ENCODE assay signal across 8 cellular contexts in genomic region chr19:54209748-54210494, GRCh38. TPM values are rescaled to one million over a fixed set of nuclear protein-coding genes. Genes with fewer than 3 reads are reported as not detected.
DNase-seq lines count a peak whose midpoint lies in the region; ATAC-seq, FAIRE-seq and TF ChIP-seq lines count a peak whose summit lies in the region.

No MANE protein-coding gene starts in this region.

- CTCF ChIA-PET in activated CD8-positive, alpha-beta T cell treated with anti-CD3 and anti-CD28 coated beads, Interleukin-2, amount 10 ng/mL, durations not matched to agents 7 days and 5 days (lab: Charles Lee) = interaction anchor here (0.7 to 1.9 kb wide), 5 partner anchors 9 to 180 kb away, joined by 3 to 9 read pairs (median 5); partner anchors contain the start of genes MBOAT7 and RPS9

- no peak for FAIRE-seq in D721Med (lab: Jason Lieb, UNC)

- H3K27me3 Mint-ChIP-seq in activated T-cell treated with anti-CD3 and anti-CD28 coated beads, Interleukin-2, amount 50 U/mL, for 24 hours = no peaks in the 10 kb centered on the region
- H3K27me3 Mint-ChIP-seq in activated CD8-positive, alpha-beta T cell treated with anti-CD3 and anti-CD28 coated beads, Interleukin-2, amount 10 ng/mL, durations not matched to agents 7 days and 5 days (ENCODE audit: low read depth) = no peaks in the 10 kb centered on the region
- H3K27me3 Mint-ChIP-seq in natural killer cell treated with Interleukin-12 subunit alpha and Interleukin-12 subunit beta and Interleukin-15 and Interleukin-18, amount 100 ng/mL, for 72 hours = no peaks in the 10 kb centered on the region

- POLR2A ChIA-PET in activated CD8-positive, alpha-beta T cell treated with anti-CD3 and anti-CD28 coated beads, Interleukin-2, amount 10 ng/mL, durations not matched to agents 7 days and 5 days (lab: Charles Lee) = interaction anchor here (2.2 to 3.6 kb wide), 2 partner anchors 9 to 21 kb away, joined by 8 to 41 read pairs; partner anchors contain the start of genes MBOAT7 and RPS9

- H3K4me1 Mint-ChIP-seq in activated T-cell treated with anti-CD3 and anti-CD28 coated beads, Interleukin-2, amount 50 U/mL, for 24 hours (ENCODE audit: low read depth) = peaks cover 65% of the 10 kb centered on the region
- peaks cover 69% of the 10 kb centered on the region for H3K4me1 Mint-ChIP-seq in activated CD8-positive, alpha-beta T cell treated with anti-CD3 and anti-CD28 coated beads, Interleukin-2, amount 10 ng/mL, durations not matched to agents 7 days and 5 days (ENCODE audit: low read depth)
- peaks cover 37 to 46% of the 10 kb centered on the region in 2 donors for H3K4me1 Mint-ChIP-seq in natural killer cell treated with Interleukin-12 subunit alpha and Interleukin-12 subunit beta and Interleukin-15 and Interleukin-18, amount 100 ng/mL, for 72 hours (ENCODE audit: low read depth in 2 of 2)

- DNase-seq in activated T-cell treated with anti-CD3 and anti-CD28 coated beads, Interleukin-2, amount 50 U/mL, for 24 hours = peak; percentile 57
- DNase-seq in activated T-cell treated with anti-CD3 and anti-CD28 coated beads, Interleukin-2, amount 50 U/mL, for 1 hour = no peak
- DNase-seq in NCI-H2171 (lab: John Stamatoyannopoulos, UW) (peak; percentile 57), fibroblast of pulmonary artery (ENCODE audit: low read depth) (peak; percentile 98), D721Med (ENCODE audit: insufficient read length, low spot score) (no peak)
- DNase-seq in activated CD8-positive, alpha-beta T cell treated with anti-CD3 and anti-CD28 coated beads, Interleukin-2, amount 10 ng/mL, durations not matched to agents 7 days and 5 days = peak; percentile 36
- no peak for DNase-seq in natural killer cell treated with Interleukin-12 subunit alpha and Interleukin-12 subunit beta and Interleukin-15 and Interleukin-18, amount 100 ng/mL, for 72 hours (ENCODE audit: low spot score)

- TF ChIP-seq CTCF in fibroblast of pulmonary artery (IDR thresholded peaks at IDR 0.05; ENCODE audit: low read length, missing control alignments) (no peak), D721Med (IDR thresholded peaks at IDR 0.05; ENCODE audit: insufficient read depth, missing control alignments) (no peak)

- peak; percentile 5 for ATAC-seq in activated CD8-positive, alpha-beta T cell treated with anti-CD3 and anti-CD28 coated beads, Interleukin-2, amount 10 ng/mL, durations not matched to agents 7 days and 5 days
- peak in 1 of 2 donors; percentile 3 for ATAC-seq in natural killer cell treated with Interleukin-12 subunit alpha and Interleukin-12 subunit beta and Interleukin-15 and Interleukin-18, amount 100 ng/mL, for 72 hours
- no peak for ATAC-seq in HG02938 (IDR thresholded peaks at IDR 0.05; ENCODE audit: unreplicated experiment)

- no peaks in the 10 kb centered on the region for H3K9me3 Mint-ChIP-seq in activated T-cell treated with anti-CD3 and anti-CD28 coated beads, Interleukin-2, amount 50 U/mL, for 24 hours
- no peaks in the 10 kb centered on the region for H3K9me3 Mint-ChIP-seq in activated CD8-positive, alpha-beta T cell treated with anti-CD3 and anti-CD28 coated beads, Interleukin-2, amount 10 ng/mL, durations not matched to agents 7 days and 5 days (ENCODE audit: insufficient read depth)
- no peaks in the 10 kb centered on the region for H3K9me3 Mint-ChIP-seq in natural killer cell treated with Interleukin-12 subunit alpha and Interleukin-12 subunit beta and Interleukin-15 and Interleukin-18, amount 100 ng/mL, for 72 hours

- H3K27ac Mint-ChIP-seq in activated T-cell treated with anti-CD3 and anti-CD28 coated beads, Interleukin-2, amount 50 U/mL, for 24 hours = peak overlapping the region; percentile 99
- H3K27ac Mint-ChIP-seq in activated CD8-positive, alpha-beta T cell treated with anti-CD3 and anti-CD28 coated beads, Interleukin-2, amount 10 ng/mL, durations not matched to agents 7 days and 5 days = peak overlapping the region; percentile 82
- peak overlapping the region; percentile 56 to 62 for H3K27ac Mint-ChIP-seq in natural killer cell treated with Interleukin-12 subunit alpha and Interleukin-12 subunit beta and Interleukin-15 and Interleukin-18, amount 100 ng/mL, for 72 hours

- H3K4me3 Mint-ChIP-seq in activated T-cell treated with anti-CD3 and anti-CD28 coated beads, Interleukin-2, amount 50 U/mL, for 24 hours = peak overlapping the region; percentile 13
- H3K4me3 Mint-ChIP-seq in activated CD8-positive, alpha-beta T cell treated with anti-CD3 and anti-CD28 coated beads, Interleukin-2, amount 10 ng/mL, durations not matched to agents 7 days and 5 days = peak overlapping the region; percentile 30
- H3K4me3 Mint-ChIP-seq in natural killer cell treated with Interleukin-12 subunit alpha and Interleukin-12 subunit beta and Interleukin-15 and Interleukin-18, amount 100 ng/mL, for 72 hours = peak overlapping the region; percentile 63

- peak overlapping the region; percentile 17 for H3K4me3 ChIP-seq in fibroblast of pulmonary artery (replicated peaks; ENCODE audit: low read depth, low read length)

- H3K36me3 Mint-ChIP-seq in activated T-cell treated with anti-CD3 and anti-CD28 coated beads, Interleukin-2, amount 50 U/mL, for 24 hours (ENCODE audit: low read depth) = peaks cover 66% of the 10 kb centered on the region
- peaks cover 70% of the 10 kb centered on the region for H3K36me3 Mint-ChIP-seq in activated CD8-positive, alpha-beta T cell treated with anti-CD3 and anti-CD28 coated beads, Interleukin-2, amount 10 ng/mL, durations not matched to agents 7 days and 5 days (ENCODE audit: low read depth)
- H3K36me3 Mint-ChIP-seq in natural killer cell treated with Interleukin-12 subunit alpha and Interleukin-12 subunit beta and Interleukin-15 and Interleukin-18, amount 100 ng/mL, for 72 hours = peaks cover 13% of the 10 kb centered on the region

RNA-seq across cellular contexts. Expression of gene RPS9, which starts 9.3 kb away (rescaled TPM):
- total RNA-seq in activated CD8-positive, alpha-beta T cell treated with anti-CD3 and anti-CD28 coated beads, Interleukin-2, amount 10 ng/mL, durations not matched to agents 7 days and 5 days = 1,000 to 10,000 TPM; 1,244 to 1,253 TPM
- 1,000 to 10,000 TPM in 1 of 2 donors, 100 to 1,000 TPM in 1; 774 to 1,402 TPM for total RNA-seq in natural killer cell treated with Interleukin-12 subunit alpha and Interleukin-12 subunit beta and Interleukin-15 and Interleukin-18, amount 100 ng/mL, for 72 hours

RNA-seq across cellular contexts. Expression of gene LILRB3, which starts 12.9 kb away (rescaled TPM):
- 1 to 10 TPM; 1.1 to 1.5 TPM for total RNA-seq in activated CD8-positive, alpha-beta T cell treated with anti-CD3 and anti-CD28 coated beads, Interleukin-2, amount 10 ng/mL, durations not matched to agents 7 days and 5 days
- total RNA-seq in natural killer cell treated with Interleukin-12 subunit alpha and Interleukin-12 subunit beta and Interleukin-15 and Interleukin-18, amount 100 ng/mL, for 72 hours = under 1 TPM; 0.43 to 0.47 TPM

RNA-seq across cellular contexts. Expression of gene TSEN34, which starts 18.8 kb away (rescaled TPM):
- 10 to 100 TPM; 11.2 to 11.9 TPM for total RNA-seq in activated CD8-positive, alpha-beta T cell treated with anti-CD3 and anti-CD28 coated beads, Interleukin-2, amount 10 ng/mL, durations not matched to agents 7 days and 5 days
- total RNA-seq in natural killer cell treated with Interleukin-12 subunit alpha and Interleukin-12 subunit beta and Interleukin-15 and Interleukin-18, amount 100 ng/mL, for 72 hours = 10 to 100 TPM; 15.5 to 26.2 TPM

RNA-seq across cellular contexts. Expression of gene MBOAT7, which starts 20.5 kb away (rescaled TPM):
- 10 to 100 TPM; 56.9 to 58.8 TPM for total RNA-seq in activated CD8-positive, alpha-beta T cell treated with anti-CD3 and anti-CD28 coated beads, Interleukin-2, amount 10 ng/mL, durations not matched to agents 7 days and 5 days
- 10 to 100 TPM; 24.2 to 56.5 TPM for total RNA-seq in natural killer cell treated with Interleukin-12 subunit alpha and Interleukin-12 subunit beta and Interleukin-15 and Interleukin-18, amount 100 ng/mL, for 72 hours

RNA-seq across cellular contexts. Expression of gene LILRA6, which starts 32.7 kb away (rescaled TPM):
- total RNA-seq in activated CD8-positive, alpha-beta T cell treated with anti-CD3 and anti-CD28 coated beads, Interleukin-2, amount 10 ng/mL, durations not matched to agents 7 days and 5 days = under 1 TPM in 1 of 2 experiments, not detected in 1; 0.18 TPM
- under 1 TPM in 1 of 2 donors, not detected in 1; 0.47 TPM for total RNA-seq in natural killer cell treated with Interleukin-12 subunit alpha and Interleukin-12 subunit beta and Interleukin-15 and Interleukin-18, amount 100 ng/mL, for 72 hours

Comparison
In these comparisons a context has a peak if more than half of its experiments do, and no peak if none do; other contexts are left out.
1. DNase-seq: peak in activated T-cell treated with anti-CD3 and anti-CD28 coated beads, Interleukin-2, amount 50 U/mL, for 24 hours (single experiment), NCI-H2171 (single experiment), activated CD8-positive, alpha-beta T cell treated with anti-CD3 and anti-CD28 coated beads, Interleukin-2, amount 10 ng/mL, durations not matched to agents 7 days and 5 days (single experiment) and fibroblast of pulmonary artery (single experiment); none in activated T-cell treated with anti-CD3 and anti-CD28 coated beads, Interleukin-2, amount 50 U/mL, for 1 hour (single experiment), natural killer cell treated with Interleukin-12 subunit alpha and Interleukin-12 subunit beta and Interleukin-15 and Interleukin-18, amount 100 ng/mL, for 72 hours (single experiment) and D721Med (single experiment).
2. H3K4me3 Mint-ChIP-seq: peak in every context shown above with its lines; median percentile 63 in natural killer cell treated with Interleukin-12 subunit alpha and Interleukin-12 subunit beta and Interleukin-15 and Interleukin-18, amount 100 ng/mL, for 72 hours; 30 in activated CD8-positive, alpha-beta T cell treated with anti-CD3 and anti-CD28 coated beads, Interleukin-2, amount 10 ng/mL, durations not matched to agents 7 days and 5 days; 13 in activated T-cell treated with anti-CD3 and anti-CD28 coated beads, Interleukin-2, amount 50 U/mL, for 24 hours.
3. Peak in every context shown above with its lines, with median percentiles within 50 percentile points of each other: H3K27ac Mint-ChIP-seq.